ENCODE assay signal across 18 cellular contexts in the genomic region with DNA sequence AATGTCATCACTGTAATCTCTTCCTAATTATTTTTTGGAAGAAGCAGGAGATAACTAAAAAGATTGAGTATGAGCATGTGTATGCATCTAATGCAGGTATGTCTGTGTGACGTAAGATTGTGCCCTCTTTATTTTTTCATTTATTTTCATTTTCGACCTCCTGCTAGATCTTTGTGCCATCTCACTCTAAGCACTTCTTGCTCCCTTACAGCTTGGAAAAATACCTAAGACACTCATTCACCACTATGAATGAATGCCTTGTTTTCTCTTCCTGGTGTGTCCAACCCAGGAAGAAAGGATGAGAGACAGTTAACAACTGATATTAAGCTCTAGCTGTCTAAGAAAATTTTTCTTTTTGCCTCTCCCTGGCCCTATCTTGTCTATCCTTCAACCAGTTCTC.
DNase-seq lines count a peak whose midpoint lies in the region; ATAC-seq and TF ChIP-seq lines count a peak whose summit lies in the region.
"Had no signal": no experiment of that assay in that cellular context is flagged by ENCODE, and none has a peak within 500 bp of the region (broad histone marks: within the 10 kb centered on the region; RNA-seq: fewer than 3 reads in every experiment).

No MANE protein-coding gene starts in this region.

- H2AFZ ChIP-seq in HCT116 (ENCODE audit: low read depth, low read length, poor library complexity, severe bottlenecking) (peak overlapping the region; percentile 67), PC-9 (no peak overlapping the region; the same call in 1 of the 2 replicates)

- H3K4me1 ChIP-seq in HCT116 (ENCODE audit: control insufficient read depth in 1 of 2, insufficient read depth in 2 of 2, low read length in 2 of 2): peaks cover 11 to 39% of the 10 kb centered on the region in 2 experiments
- H3K4me1 ChIP-seq in PC-9 (replicated peaks; ENCODE audit: insufficient read depth): peaks cover 54% of the 10 kb centered on the region
- no peaks in the 10 kb centered on the region for H3K4me1 ChIP-seq in HAP-1
- H3K4me1 ChIP-seq: BLaER1 treated with 17β-estradiol and CSF1 and Interleukin-3, amounts not matched to agents 10 nM and 100 nM had no signal

- H3K9me3 ChIP-seq in HCT116 (ENCODE audit: control insufficient read depth in 1 of 2, insufficient read depth in 1 of 2, low read depth in 1 of 2, low read length in 2 of 2) (no peaks in the 10 kb centered on the region), PC-9 (ENCODE audit: insufficient read depth, low read depth) (no peaks in the 10 kb centered on the region), HAP-1 (no peaks in the 10 kb centered on the region)
- H3K9me3 ChIP-seq: BLaER1 treated with 17β-estradiol and CSF1 and Interleukin-3, amounts not matched to agents 10 nM and 100 nM had no signal

- H3K79me2 ChIP-seq in HCT116 (ENCODE audit: insufficient read depth, low read length) (no peaks in the 10 kb centered on the region), PC-9 (ENCODE audit: low read depth) (no peaks in the 10 kb centered on the region)

- H3K36me3 ChIP-seq in HCT116 (ENCODE audit: control insufficient read depth in 1 of 2, insufficient read depth in 2 of 2, low read length in 2 of 2) (no peaks in the 10 kb centered on the region), PC-9 (ENCODE audit: low read depth) (no peaks in the 10 kb centered on the region), HAP-1 (replicated peaks) (no peaks in the 10 kb centered on the region)
- H3K36me3 ChIP-seq: BLaER1 treated with 17β-estradiol and CSF1 and Interleukin-3, amounts not matched to agents 10 nM and 100 nM had no signal

- H3K4me2 ChIP-seq in HCT116 (ENCODE audit: low read length): peak overlapping the region; percentile 41
- H3K4me2 ChIP-seq in PC-9: 0 out of 2 replicates have a peak overlapping the region, but pooled peaks have one; percentile 1
- H3K4me2 ChIP-seq: BLaER1 treated with 17β-estradiol and CSF1 and Interleukin-3, amounts not matched to agents 10 nM and 100 nM had no signal

- ATAC-seq in HCT116 (no peak), GM21576 (IDR thresholded peaks at IDR 0.05; ENCODE audit: unreplicated experiment) (no peak), GM21367 (IDR thresholded peaks at IDR 0.05; ENCODE audit: unreplicated experiment) (no peak)
- ATAC-seq: CD8-positive, alpha-beta T cell had no signal

- peaks cover 32% of the 10 kb centered on the region for H3F3A ChIP-seq in PC-9 (ENCODE audit: insufficient read depth, low read depth)

- H3K9ac ChIP-seq in HCT116 (ENCODE audit: low read length): peak overlapping the region; percentile 15; the same call in 1 of the 2 replicates
- H3K9ac ChIP-seq: BLaER1 treated with 17β-estradiol and CSF1 and Interleukin-3, amounts not matched to agents 10 nM and 100 nM had no signal

- H3K9me2 ChIP-seq in HCT116 (ENCODE audit: insufficient read depth) (no peaks in the 10 kb centered on the region), PC-9 (ENCODE audit: insufficient read depth) (no peaks in the 10 kb centered on the region)

- POLR2A ChIA-PET in HCT116 (lab: Charles Lee): no interaction called here
- POLR2A ChIA-PET in PC-9 (lab: Charles Lee; ENCODE audit: unreplicated experiment): interaction anchor here (0.6 kb wide), 1 partner anchor 13 kb away, joined by 7 read pairs; no protein-coding TSS in a partner anchor

- CTCF ChIA-PET in HCT116 (lab: Charles Lee) (no interaction called here), PC-9 (lab: Charles Lee) (no interaction called here)

- peak; percentile 19 for DNase-seq in A172 (ENCODE audit: low spot score)
- DNase-seq in HCT116 (ENCODE audit: low read depth, low spot score): no peak
- DNase-seq in PC-9: no peak
- peak; percentile 19 for DNase-seq in foreskin melanocyte
- no peak for DNase-seq in HAP-1 (ENCODE audit: low spot score in 2 of 2)
- DNase-seq in dedifferentiated amniotic fluid mesenchymal stem cell (ENCODE audit: extremely low spot score): no peak
- DNase-seq: CD8-positive, alpha-beta T cell; KG1; NCI-H1048; NCI-H2029; NCI-H2171; NK-92 treated with Interleukin-12 subunit alpha and Interleukin-12 subunit beta, amount 100 ng/mL, for 24 hours; SIG-M5; T-helper 2 cell had no signal

- TF ChIP-seq RAD21 in HCT116 (IDR thresholded peaks at IDR 0.05; ENCODE audit: low read depth): no peak

- no peak for TF ChIP-seq POLR2A in HCT116 (IDR thresholded peaks at IDR 0.05; ENCODE audit: borderline replicate concordance, extremely low read depth, insufficient read depth, insufficient read length)

- RAD21 ChIA-PET in HCT116 (lab: Charles Lee; ENCODE audit: low non-redundant PET in 1 of 2, low total read pairs in 2 of 2, uncharacterized antibody in 2 of 2, unreplicated experiment in 2 of 2): no interaction called here

- in situ Hi-C loops in HAP-1 (cut with MboI; ENCODE audit: low sequenced_read_pairs): no loop called here

- H4K20me1 ChIP-seq in HCT116 (ENCODE audit: insufficient read depth): no peaks in the 10 kb centered on the region
- H4K20me1 ChIP-seq in PC-9 (ENCODE audit: insufficient read depth): no peaks in the 10 kb centered on the region
- H4K20me1 ChIP-seq: BLaER1 treated with 17β-estradiol and CSF1 and Interleukin-3, amounts not matched to agents 10 nM and 100 nM had no signal

- BruUV-seq in HCT116 (replicated peaks; lab: Mats Ljungman, UMichigan) (no TSS peak), PC-9 (replicated peaks; lab: Mats Ljungman, UMichigan) (no TSS peak)

- intact Hi-C loops in HCT116 (cut with micrococcal nuclease) (no loop called here), PC-9 (cut with micrococcal nuclease; ENCODE audit: unreplicated experiment) (no loop called here)

- H3K27me3 ChIP-seq in HCT116 (ENCODE audit: insufficient read depth, low read length): no peaks in the 10 kb centered on the region
- no peaks in the 10 kb centered on the region for H3K27me3 ChIP-seq in PC-9 (ENCODE audit: insufficient read depth, low read depth)
- H3K27me3 ChIP-seq in HAP-1 (ENCODE audit: low read depth): peaks cover 18% of the 10 kb centered on the region

- no peak for TF ChIP-seq CTCF in HCT116 (IDR thresholded peaks at IDR 0.05 in 2 of 3, conservative IDR thresholded peaks at IDR 0.05 in 1 of 3; ENCODE audit: borderline replicate concordance in 1 of 3, insufficient read depth in 1 of 3, low read depth in 2 of 3, low read length in 2 of 3)
- no peak for TF ChIP-seq CTCF in PC-9 (conservative IDR thresholded peaks at IDR 0.05)

- H3K4me3 ChIP-seq in HCT116 (replicated peaks in 1 of 2; ENCODE audit: low read depth in 1 of 2, low read length in 2 of 2): no peak overlapping the region
- H3K4me3 ChIP-seq in PC-9: no peak overlapping the region
- H3K4me3 ChIP-seq in HAP-1: no peak overlapping the region
- H3K4me3 ChIP-seq: BLaER1 treated with 17β-estradiol and CSF1 and Interleukin-3, amounts not matched to agents 10 nM and 100 nM had no signal

- H3K27ac ChIP-seq in HCT116 (ENCODE audit: low read depth, low read length): no peak overlapping the region
- H3K27ac ChIP-seq in PC-9: peak overlapping the region; percentile 2; the same call in 1 of the 2 replicates
- H3K27ac ChIP-seq: BLaER1 treated with 17β-estradiol and CSF1 and Interleukin-3, amounts not matched to agents 10 nM and 100 nM; RWPE1 had no signal

TF ChIP-seq in HCT116, 20 proteins besides CTCF, POLR2A, EP300 and RAD21 (continues in another document):
- TF ChIP-seq, protein P1, sequence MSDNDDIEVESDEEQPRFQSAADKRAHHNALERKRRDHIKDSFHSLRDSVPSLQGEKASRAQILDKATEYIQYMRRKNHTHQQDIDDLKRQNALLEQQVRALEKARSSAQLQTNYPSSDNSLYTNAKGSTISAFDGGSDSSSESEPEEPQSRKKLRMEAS (IDR thresholded peaks at IDR 0.05): no peak
- TF ChIP-seq TCF7L2 (IDR thresholded peaks at IDR 0.05; ENCODE audit: borderline replicate concordance, extremely low read depth, insufficient read depth, insufficient read length) (no peak), CEBPB (IDR thresholded peaks at IDR 0.05; ENCODE audit: low read depth) (no peak), ELF1 (IDR thresholded peaks at IDR 0.05; ENCODE audit: borderline replicate concordance, low read depth) (no peak), SP1 (IDR thresholded peaks at IDR 0.05; ENCODE audit: low read depth) (no peak), FOSL1 (IDR thresholded peaks at IDR 0.05; ENCODE audit: low read depth) (no peak), YY1 (IDR thresholded peaks at IDR 0.05; ENCODE audit: extremely low read depth, insufficient replicate concordance, low read depth, low read length) (no peak), EGR1 (IDR thresholded peaks at IDR 0.05; ENCODE audit: low read depth) (no peak), SRF (IDR thresholded peaks at IDR 0.05; ENCODE audit: low read depth) (no peak), ZNF274 (IDR thresholded peaks at IDR 0.05; ENCODE audit: low read depth, low read length) (no peak), JUND (IDR thresholded peaks at IDR 0.05) (no peak), EZH2phosphoT487 (IDR thresholded peaks at IDR 0.05; ENCODE audit: borderline replicate concordance) (no peak), SIN3A (IDR thresholded peaks at IDR 0.05; ENCODE audit: low read depth) (no peak), POLR2AphosphoS5 (IDR thresholded peaks at IDR 0.05; ENCODE audit: low read depth, low read length) (no peak), EZH2 (IDR thresholded peaks at IDR 0.05) (no peak), CBX3 (IDR thresholded peaks at IDR 0.05; ENCODE audit: low read depth) (no peak), ZFX (IDR thresholded peaks at IDR 0.05) (no peak)
- TF ChIP-seq, protein P2, sequence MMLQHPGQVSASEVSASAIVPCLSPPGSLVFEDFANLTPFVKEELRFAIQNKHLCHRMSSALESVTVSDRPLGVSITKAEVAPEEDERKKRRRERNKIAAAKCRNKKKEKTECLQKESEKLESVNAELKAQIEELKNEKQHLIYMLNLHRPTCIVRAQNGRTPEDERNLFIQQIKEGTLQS (IDR thresholded peaks at IDR 0.05): no peak
- TF ChIP-seq, protein P3, sequence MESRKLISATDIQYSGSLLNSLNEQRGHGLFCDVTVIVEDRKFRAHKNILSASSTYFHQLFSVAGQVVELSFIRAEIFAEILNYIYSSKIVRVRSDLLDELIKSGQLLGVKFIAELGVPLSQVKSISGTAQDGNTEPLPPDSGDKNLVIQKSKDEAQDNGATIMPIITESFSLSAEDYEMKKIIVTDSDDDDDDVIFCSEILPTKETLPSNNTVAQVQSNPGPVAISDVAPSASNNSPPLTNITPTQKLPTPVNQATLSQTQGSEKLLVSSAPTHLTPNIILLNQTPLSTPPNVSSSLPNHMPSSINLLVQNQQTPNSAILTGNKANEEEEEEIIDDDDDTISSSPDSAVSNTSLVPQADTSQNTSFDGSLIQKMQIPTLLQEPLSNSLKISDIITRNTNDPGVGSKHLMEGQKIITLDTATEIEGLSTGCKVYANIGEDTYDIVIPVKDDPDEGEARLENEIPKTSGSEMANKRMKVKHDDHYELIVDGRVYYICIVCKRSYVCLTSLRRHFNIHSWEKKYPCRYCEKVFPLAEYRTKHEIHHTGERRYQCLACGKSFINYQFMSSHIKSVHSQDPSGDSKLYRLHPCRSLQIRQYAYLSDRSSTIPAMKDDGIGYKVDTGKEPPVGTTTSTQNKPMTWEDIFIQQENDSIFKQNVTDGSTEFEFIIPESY (IDR thresholded peaks at IDR 0.05; ENCODE audit: extremely low read depth, insufficient replicate concordance, low read length): no peak

Comparison
In these comparisons a context has a peak if more than half of its experiments do, and no peak if none do; other contexts are left out.
1. DNase-seq: peak in A172 (single experiment) and foreskin melanocyte (single experiment); none in HCT116 (single experiment), PC-9 (0 of 2), HAP-1 (0 of 2) and dedifferentiated amniotic fluid mesenchymal stem cell (single experiment).